ENCODE assay signal across 16 cellular contexts in genomic region chr1:116811321-116811720, GRCh38. TPM values are rescaled to one million over a fixed set of nuclear protein-coding genes. Genes with fewer than 3 reads are reported as not detected.
"Had no signal": no experiment of that assay in that cellular context is flagged by ENCODE, and none has a peak within 500 bp of the region (broad histone marks: within the 10 kb centered on the region; RNA-seq: fewer than 3 reads in every experiment).

No MANE protein-coding gene starts in this region.

- H3K4me3 ChIP-seq: neural progenitor cell, ovary, SJCRH30, uterus had no signal

- H3K36me3 Mint-ChIP-seq: neural progenitor cell had no signal

- H3K27me3 ChIP-seq: brain microvascular endothelial cell, neural progenitor cell, ovary, SJCRH30, uterus had no signal

- H3K9me3 ChIP-seq: ovary, SJCRH30, uterus had no signal

- DNase-seq: activated CD4-positive, alpha-beta T cell treated with anti-CD3 and anti-CD28 coated beads, Interleukin-2, amount 50 U/mL, for 1 hour; activated naive CD4-positive, alpha-beta T cell treated with Interleukin-2 at 50 U/mL for 16 hours; brain microvascular endothelial cell; cerebellar nuclear complex; dermis blood vessel endothelial cell; endodermal cell; erythroblast; hippocampal formation; ovary; SJCRH30; stimulated activated CD4-positive, alpha-beta T cell treated with anti-CD3 and anti-CD28 coated beads, Interleukin-2, amount 100 ng/mL, for 48 hours; SW 1271; uterus had no signal

- H3K4me1 ChIP-seq: neural progenitor cell, uterus had no signal

- H3K27ac ChIP-seq: brain microvascular endothelial cell, neural progenitor cell, ovary, SJCRH30, uterus, VCaP had no signal

- H3K36me3 ChIP-seq: brain microvascular endothelial cell, neural progenitor cell, ovary, SJCRH30, uterus had no signal

- H3K27ac Mint-ChIP-seq: endodermal cell, neural progenitor cell had no signal

- H3K4me1 Mint-ChIP-seq: endodermal cell had no signal

- H3K4me3 Mint-ChIP-seq: endodermal cell, neural progenitor cell had no signal

RNA-seq across cellular contexts. Expression of gene CD2, which starts 57.1 kb away (rescaled TPM):
- total RNA-seq: dermis blood vessel endothelial cell, endodermal cell, glomerular endothelial cell, SJCRH30 had no signal
